ENCODE assay signal across 18 cellular contexts in the genomic region with DNA sequence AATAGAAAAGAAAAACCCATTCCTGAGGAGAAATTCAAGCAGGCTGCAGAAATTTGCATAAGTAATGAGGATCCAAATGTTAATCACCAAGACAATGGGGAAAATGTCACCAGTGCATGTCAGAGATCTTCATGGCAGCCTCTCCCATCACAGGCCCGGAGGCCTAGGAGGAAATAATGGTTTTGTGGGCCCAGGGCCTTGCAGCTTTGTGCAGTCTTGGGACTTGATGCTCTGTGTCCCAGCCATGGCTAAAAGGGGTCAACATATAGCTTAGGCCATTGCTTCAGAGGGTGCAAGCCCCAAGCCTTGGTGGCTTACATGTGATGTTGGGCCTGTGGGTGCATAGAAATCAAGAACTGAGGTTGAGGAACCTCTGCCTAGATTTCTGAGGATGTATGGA. TPM values are rescaled to one million over a fixed set of nuclear protein-coding genes. Genes with fewer than 3 reads are reported as not detected.
DNase-seq lines count a peak whose midpoint lies in the region; ATAC-seq, FAIRE-seq and TF ChIP-seq lines count a peak whose summit lies in the region.
"Had no signal": no experiment of that assay in that cellular context is flagged by ENCODE, and none has a peak within 500 bp of the region (broad histone marks: within the 10 kb centered on the region; RNA-seq: fewer than 3 reads in every experiment).

No MANE protein-coding gene starts in this region.

- H2AFZ ChIP-seq in HepG2 (ENCODE audit: low read length) (no peak overlapping the region), HCT116 (ENCODE audit: low read depth, low read length, poor library complexity, severe bottlenecking) (no peak overlapping the region), GM12878 (ENCODE audit: control insufficient read depth, low read depth, low read length) (no peak overlapping the region)

- H3K4me1 ChIP-seq in HepG2 (ENCODE audit: insufficient read depth, low read length) (no peaks in the 10 kb centered on the region), right lobe of liver (no peaks in the 10 kb centered on the region), HCT116 (ENCODE audit: control insufficient read depth in 1 of 2, insufficient read depth in 2 of 2, low read length in 2 of 2) (no peaks in the 10 kb centered on the region), GM12878 (ENCODE audit: control insufficient read depth, insufficient read depth, low read length) (no peaks in the 10 kb centered on the region)
- H3K4me1 ChIP-seq: Caco-2 had no signal

- no TSS peak for BruUV-seq in HepG2 (replicated peaks; lab: Mats Ljungman, UMichigan)
- no TSS peak for BruUV-seq in HCT116 (replicated peaks; lab: Mats Ljungman, UMichigan)
- no TSS peak for BruUV-seq in GM12878 (replicated peaks; lab: Mats Ljungman, UMichigan)

- no peak overlapping the region for H3K27ac ChIP-seq in HepG2 (ENCODE audit: extremely low read length, insufficient read depth, low read length)
- H3K27ac ChIP-seq in right lobe of liver = no peak overlapping the region
- H3K27ac ChIP-seq in HCT116 (ENCODE audit: low read depth, low read length) = no peak overlapping the region
- H3K27ac ChIP-seq in GM12878 (ENCODE audit: control insufficient read depth, insufficient read depth) = no peak overlapping the region

- no peaks in the 10 kb centered on the region for H3K79me2 ChIP-seq in HepG2 (ENCODE audit: insufficient read depth, low read length)
- peaks cover 39% of the 10 kb centered on the region for H3K79me2 ChIP-seq in HCT116 (ENCODE audit: insufficient read depth, low read length)
- peaks cover 2% of the 10 kb centered on the region; the same call in 1 of the 2 replicates for H3K79me2 ChIP-seq in GM12878 (ENCODE audit: control insufficient read depth, insufficient read depth, low read length)

- intact Hi-C loops in HepG2 (cut with micrococcal nuclease; ENCODE audit: unreplicated experiment) (no loop called here), right lobe of liver (cut with DNase I) (no loop called here), HCT116 (cut with micrococcal nuclease) (no loop called here), GM12878 (cut with micrococcal nuclease; ENCODE audit: unreplicated experiment) (no loop called here)

- in situ Hi-C loops in HepG2 (cut with HindIII; ENCODE audit: extremely low pct_ligation_motif_present, low pct_unique_long_range_greater_than_20kb) = no loop called here
- in situ Hi-C loops in GM12878 (cut with MboI) = loop anchor here (25.0 kb wide), 1 partner anchor 1062 kb away; no protein-coding TSS in a partner anchor

- RAD21 ChIA-PET in HCT116 (lab: Charles Lee; ENCODE audit: low non-redundant PET in 1 of 2, low total read pairs in 2 of 2, uncharacterized antibody in 2 of 2, unreplicated experiment in 2 of 2) = no interaction called here
- RAD21 ChIA-PET in GM12878 (lab: Charles Lee; ENCODE audit: unreplicated experiment) = interaction anchor here (0.6 kb wide), 1 partner anchor 625 kb away, joined by 3 read pairs; no protein-coding TSS in a partner anchor

- CTCF ChIA-PET in HepG2 (lab: Yijun Ruan, JAX; ENCODE audit: low intra/inter-chr PET ratio, low total read pairs) (no interaction called here), HCT116 (lab: Charles Lee) (no interaction called here), GM12878 (lab: Yijun Ruan, JAX) (no interaction called here)

- H3K9ac ChIP-seq in HepG2 (ENCODE audit: insufficient read depth, low read depth, low read length) (no peak overlapping the region), HCT116 (ENCODE audit: low read length) (no peak overlapping the region), GM12878 (ENCODE audit: control insufficient read depth, insufficient read depth, low read length) (no peak overlapping the region)

- H3K9me3 ChIP-seq in HepG2 (ENCODE audit: low read length) (peaks cover 29% of the 10 kb centered on the region), right lobe of liver (no peaks in the 10 kb centered on the region), HCT116 (ENCODE audit: control insufficient read depth in 1 of 2, insufficient read depth in 1 of 2, low read depth in 1 of 2, low read length in 2 of 2) (peaks cover 4 to 24% of the 10 kb centered on the region in 2 experiments; a peak in 2 of 4 replicates), GM12878 (replicated peaks; ENCODE audit: control insufficient read depth, insufficient read depth, low read length) (peaks cover 44% of the 10 kb centered on the region)

- DNase-seq in HepG2 (ENCODE audit: low spot score) (no peak), right lobe of liver (no peak), HCT116 (ENCODE audit: low read depth, low spot score) (no peak), GM12878 (ENCODE audit: low read depth, low spot score) (no peak), HK-2 (ENCODE audit: unreplicated experiment) (no peak), GM12891 (ENCODE audit: insufficient read length, low spot score) (no peak)
- DNase-seq: 8988T; ACHN; Caco-2; CD8-positive, alpha-beta memory T cell; DMS53; IMR-90; KG1 had no signal

- TF ChIP-seq EP300 in HepG2 (IDR thresholded peaks at IDR 0.05; ENCODE audit: low read depth in 2 of 2, low read length in 2 of 2) (no peak), HepG2 (CRISPR knock-in tag; IDR thresholded peaks at IDR 0.05; ENCODE audit: borderline replicate concordance) (no peak), GM12878 (IDR thresholded peaks at IDR 0.05; ENCODE audit: borderline replicate concordance in 1 of 2, control insufficient read depth in 1 of 2, low read depth in 2 of 2, low read length in 2 of 2) (no peak)

- H3K36me3 ChIP-seq in HepG2 (replicated peaks in 1 of 2; ENCODE audit: control insufficient read depth in 1 of 2, insufficient read depth in 2 of 2, low read length in 2 of 2) = peaks cover 9 to 27% of the 10 kb centered on the region in 2 experiments; a peak in 4 of 5 replicates
- peaks cover 0 to 8% (median 0%) of the 10 kb centered on the region in 4 donors for H3K36me3 ChIP-seq in right lobe of liver
- peaks cover 2 to 33% of the 10 kb centered on the region in 2 experiments; a peak in 3 of 4 replicates for H3K36me3 ChIP-seq in HCT116 (ENCODE audit: control insufficient read depth in 1 of 2, insufficient read depth in 2 of 2, low read length in 2 of 2)
- H3K36me3 ChIP-seq in GM12878 (ENCODE audit: control insufficient read depth in 2 of 2, insufficient read depth in 2 of 2, low read length in 1 of 2) = peaks cover 8 to 19% of the 10 kb centered on the region in 2 experiments

- H4K20me1 ChIP-seq in HepG2 (ENCODE audit: insufficient read depth, low read length) (no peaks in the 10 kb centered on the region), HCT116 (ENCODE audit: insufficient read depth) (no peaks in the 10 kb centered on the region), GM12878 (ENCODE audit: control insufficient read depth, insufficient read depth) (no peaks in the 10 kb centered on the region)

- ATAC-seq in HepG2 = no peak
- ATAC-seq in right lobe of liver = no peak
- ATAC-seq in HCT116 = no peak
- ATAC-seq in GM12878 = no peak
- ATAC-seq in HG03139 (IDR thresholded peaks at IDR 0.05; ENCODE audit: unreplicated experiment) = no peak

- TF ChIP-seq RAD21 in HepG2 (CRISPR knock-in tag; IDR thresholded peaks at IDR 0.05) (no peak), HCT116 (IDR thresholded peaks at IDR 0.05; ENCODE audit: low read depth) (no peak), GM12878 (IDR thresholded peaks at IDR 0.05; ENCODE audit: insufficient read depth, low read depth, low read length) (no peak)

- H3K4me3 ChIP-seq in HepG2 (replicated peaks in 1 of 3; ENCODE audit: insufficient read depth in 1 of 3, low read depth in 2 of 3, low read length in 3 of 3) (no peak overlapping the region), right lobe of liver (no peak overlapping the region), HCT116 (replicated peaks in 1 of 2; ENCODE audit: low read depth in 1 of 2, low read length in 2 of 2) (no peak overlapping the region), GM12878 (no peak overlapping the region)
- H3K4me3 ChIP-seq: HAP-1 had no signal

- H3K27me3 ChIP-seq in HepG2 (ENCODE audit: control insufficient read depth in 1 of 2, insufficient read depth in 2 of 2, low read length in 2 of 2) (no peaks in the 10 kb centered on the region), right lobe of liver (no peaks in the 10 kb centered on the region), HCT116 (ENCODE audit: insufficient read depth, low read length) (no peaks in the 10 kb centered on the region), GM12878 (replicated peaks in 1 of 2; ENCODE audit: control insufficient read depth in 2 of 2, insufficient read depth in 2 of 2, low read length in 1 of 2) (no peaks in the 10 kb centered on the region)

- SMC1A ChIA-PET in GM12878 (lab: Charles Lee; ENCODE audit: uncharacterized antibody, unreplicated experiment) = no interaction called here

- H3K4me2 ChIP-seq in HepG2 (ENCODE audit: low read depth, low read length) (no peak overlapping the region), HCT116 (ENCODE audit: low read length) (no peak overlapping the region), GM12878 (ENCODE audit: control insufficient read depth, insufficient read depth) (no peak overlapping the region)

- no peak for TF ChIP-seq CTCF in HepG2 (CRISPR knock-in tag; IDR thresholded peaks at IDR 0.05)
- TF ChIP-seq CTCF in right lobe of liver (IDR thresholded peaks at IDR 0.05) = no peak
- TF ChIP-seq CTCF in HCT116 (IDR thresholded peaks at IDR 0.05 in 2 of 3, conservative IDR thresholded peaks at IDR 0.05 in 1 of 3; ENCODE audit: borderline replicate concordance in 1 of 3, insufficient read depth in 1 of 3, low read depth in 2 of 3, low read length in 2 of 3) = no peak
- TF ChIP-seq CTCF in GM12878 (IDR thresholded peaks at IDR 0.05 in 2 of 3, conservative IDR thresholded peaks at IDR 0.05 in 1 of 3; ENCODE audit: control insufficient read depth in 2 of 3, extremely low read depth in 1 of 3, insufficient read depth in 1 of 3, low read depth in 3 of 3, low read length in 3 of 3) = no peak

- POLR2A ChIA-PET in HepG2 (lab: Yijun Ruan, JAX) = no interaction called here
- POLR2A ChIA-PET in HCT116 (lab: Charles Lee) = no interaction called here
- POLR2A ChIA-PET in GM12878 (lab: Charles Lee) = no interaction called here

- FAIRE-seq in HepG2 (lab: Jason Lieb, UNC) (no peak), GM12878 (lab: Jason Lieb, UNC) (no peak), GM12891 (lab: Jason Lieb, UNC) (no peak)
- FAIRE-seq: GM12892, GM19239, H1 had no signal

- H3K9me2 ChIP-seq in HCT116 (ENCODE audit: insufficient read depth) = no peaks in the 10 kb centered on the region

- 100% methylated on average over 1 of the region's 1 CpG for WGBS in HepG2 (ENCODE audit: low lambda C conversion rate)
- 100% methylated on average over 1 of the region's 1 CpG for WGBS in right lobe of liver (ENCODE audit: insufficient coverage, low coverage, low lambda C conversion rate, missing lambda C conversion rate)
- WGBS in GM12878 (ENCODE audit: insufficient coverage, insufficient replicate concordance, low lambda C conversion rate, missing lambda C conversion rate) = 100% methylated on average over 1 of the region's 1 CpG

- TF ChIP-seq POLR2A in HepG2 (IDR thresholded peaks at IDR 0.05; ENCODE audit: insufficient read depth in 1 of 2, low read depth in 2 of 2, low read length in 2 of 2) (no peak), right lobe of liver (IDR thresholded peaks at IDR 0.05) (no peak), HCT116 (IDR thresholded peaks at IDR 0.05; ENCODE audit: borderline replicate concordance, extremely low read depth, insufficient read depth, insufficient read length) (no peak), GM12878 (IDR thresholded peaks at IDR 0.05; ENCODE audit: low read depth, low read length) (no peak), GM12891 (IDR thresholded peaks at IDR 0.05; ENCODE audit: low read depth, low read length) (no peak)

RNA-seq across cellular contexts. Expression of a gene that starts 22.7 kb away (rescaled TPM):
- 25.0 and 34.2 TPM in 2 replicates for total RNA-seq in HepG2 (2016; rRNA removed; fragmentation: Illumina TruSeq; extraction: Trizol)
- 3.0 and 4.3 TPM in 2 replicates for total RNA-seq in HepG2 (2016; cell fraction: cytosol; rRNA removed; fragmentation: Illumina TruSeq; extraction: Trizol; ENCODE audit: low read depth)
- 23.7 and 27.2 TPM in 2 replicates for total RNA-seq in HepG2 (2016; cell fraction: insoluble cytoplasmic fraction; rRNA removed; fragmentation: Illumina TruSeq; extraction: Trizol)
- total RNA-seq in HepG2 (2016; cell fraction: membrane; rRNA removed; fragmentation: Illumina TruSeq; extraction: Trizol) = 7.6 and 8.8 TPM in 2 replicates
- 32.3 and 37.1 TPM in 2 replicates for total RNA-seq in HepG2 (2016; cell fraction: nucleus; rRNA removed; fragmentation: Illumina TruSeq; extraction: Trizol)
- polyA plus RNA-seq in HepG2 (2011; rRNA removed) = 16.2 and 22.6 TPM in 2 replicates
- polyA plus RNA-seq in HepG2 (2011; cell fraction: cytosol; rRNA removed) = 7.8 and 9.2 TPM in 2 replicates
- 18.5 and 18.9 TPM in 2 replicates for polyA plus RNA-seq in HepG2 (2011; cell fraction: nucleus; rRNA removed)
- 14.1 and 15.5 TPM in 2 replicates for polyA plus RNA-seq in HepG2 (2012)
- polyA plus RNA-seq in HepG2 (2016; cell fraction: cytosol; fragmentation: Illumina TruSeq; extraction: Trizol; ENCODE audit: low read depth) = 0.96 and 1.1 TPM in 2 replicates
- 13.9 and 14.7 TPM in 2 replicates for polyA plus RNA-seq in HepG2 (2016; cell fraction: insoluble cytoplasmic fraction; fragmentation: Illumina TruSeq; extraction: Trizol; ENCODE audit: low read depth)
- polyA plus RNA-seq in HepG2 (2016; cell fraction: membrane; fragmentation: Illumina TruSeq; extraction: Trizol; ENCODE audit: low read depth) = 2.2 and 2.5 TPM in 2 replicates
- polyA plus RNA-seq in HepG2 (2016; cell fraction: nucleus; fragmentation: Illumina TruSeq; extraction: Trizol; ENCODE audit: insufficient read depth, low read depth) = 29.6 and 30.6 TPM in 2 replicates
- polyA minus RNA-seq in HepG2 (2011; rRNA and poly(A)+ RNA removed; ENCODE audit: low replicate concordance) = 66.6 and 87.3 TPM in 2 replicates
- polyA minus RNA-seq in HepG2 (2011; cell fraction: cytosol; rRNA and poly(A)+ RNA removed) = 24.9 and 27.7 TPM in 2 replicates
- polyA minus RNA-seq in HepG2 (2011; cell fraction: nucleus; rRNA and poly(A)+ RNA removed) = 47.5 and 55.6 TPM in 2 replicates
- 10 to 100 TPM; 13.3 to 20.4 (median 18.4) TPM for total RNA-seq in right lobe of liver
- total RNA-seq in HCT116 (2021; ENCODE audit: unreplicated experiment) = 32.5 TPM
- 16.2 and 16.7 TPM in 2 replicates for polyA plus RNA-seq in HCT116 (2012)
- total RNA-seq in GM12878 (2013; cell fraction: nucleolus; rRNA removed) = 140 and 143 TPM in 2 replicates
- 27.7 and 30.9 TPM in 2 replicates for total RNA-seq in GM12878 (2014; rRNA removed)
- 33.9 and 38.1 TPM in 2 replicates for total RNA-seq in GM12878 (2014; rRNA removed; fragmentation: Illumina TruSeq; extraction: Trizol)
- 44.2 and 51.1 TPM in 2 replicates for total RNA-seq in GM12878 (2021)
- 15.7 TPM for polyA plus RNA-seq in GM12878 (2011; ENCODE audit: low read depth)
- polyA plus RNA-seq in GM12878 (2011; rRNA removed) = 43.5 and 52.0 TPM in 2 replicates
- polyA plus RNA-seq in GM12878 (2011; cell fraction: cytosol; rRNA removed) = 19.2 and 24.5 TPM in 2 replicates
- polyA plus RNA-seq in GM12878 (2011; cell fraction: nucleus; rRNA removed) = 33.8 and 41.1 TPM in 2 replicates
- polyA plus RNA-seq in GM12878 (2012) = 20.2 and 24.9 TPM in 2 replicates
- 30.7 and 36.4 TPM in 2 replicates for polyA plus RNA-seq in GM12878 (2014; fragmentation: Illumina TruSeq; extraction: Trizol)
- 10 to 100 TPM; 11.9 to 15.6 TPM for polyA plus RNA-seq in GM12878 (2014; fragmentation: Nextera tagmentation; extraction: Ambion mirVana)
- 16.8 and 19.1 TPM in 2 replicates for polyA plus RNA-seq in GM12878 (2014; rRNA removed)
- polyA plus RNA-seq in GM12878 (2016; fragmentation: Nextera tagmentation; extraction: Ambion mirVana) = 10 to 100 TPM; 20.7 to 21.2 TPM
- 134 and 203 TPM in 2 replicates for polyA minus RNA-seq in GM12878 (2011; rRNA and poly(A)+ RNA removed)
- 18.8 and 31.0 TPM in 2 replicates for polyA minus RNA-seq in GM12878 (2011; cell fraction: cytosol; rRNA and poly(A)+ RNA removed)
- polyA minus RNA-seq in GM12878 (2011; cell fraction: nucleus; rRNA and poly(A)+ RNA removed) = 29.0 and 41.9 TPM in 2 replicates
- polyA plus RNA-seq in GM12891 (2012; ENCODE audit: low read depth, missing spikeins) = 14.1 TPM
